ENCODE assay signal across 8 cellular contexts in genomic region chr17:75848523-75849303, GRCh38. TPM values are rescaled to one million over a fixed set of nuclear protein-coding genes. Genes with fewer than 3 reads are reported as not detected.
DNase-seq lines count a peak whose midpoint lies in the region; ATAC-seq and TF ChIP-seq lines count a peak whose summit lies in the region.

No MANE protein-coding gene starts in this region.

- H3K9ac ChIP-seq in Karpas-422 (ENCODE audit: low read length): no peak overlapping the region
- H3K9ac ChIP-seq in SU-DHL-6 (ENCODE audit: low read length): no peak overlapping the region

- H3K36me3 ChIP-seq in Karpas-422 (ENCODE audit: insufficient read depth, low read length) (peaks cover 4% of the 10 kb centered on the region; the same call in 1 of the 2 replicates), SU-DHL-6 (ENCODE audit: low read length) (no peaks in the 10 kb centered on the region)

- peak; percentile 69 for DNase-seq in COLO668 (lab: John Stamatoyannopoulos, UW; ENCODE audit: unreplicated experiment)
- DNase-seq in Karpas-422: peak; percentile 94
- DNase-seq in amygdala (lab: John Stamatoyannopoulos, UW): peak in 49 of 56 donors; percentile 17 to 88 (median 72)
- DNase-seq in iPS-NIHi11 (ENCODE audit: low spot score): peak; percentile 70
- DNase-seq in stimulated activated CD4-positive, alpha-beta T cell treated with anti-CD3 and anti-CD28 coated beads, Interleukin-15, amount 100 ng/mL, for 24 hours: peak; percentile 92

- H3K9me2 ChIP-seq in Karpas-422 (replicated peaks; ENCODE audit: insufficient read depth, low read length) (no peaks in the 10 kb centered on the region), SU-DHL-6 (replicated peaks; ENCODE audit: insufficient read depth, low read length) (no peaks in the 10 kb centered on the region)

- no peaks in the 10 kb centered on the region for H3K9me3 ChIP-seq in Karpas-422 (ENCODE audit: low read length)
- no peaks in the 10 kb centered on the region for H3K9me3 ChIP-seq in SU-DHL-6 (ENCODE audit: insufficient read depth, low read length)

- no peaks in the 10 kb centered on the region for H3K27me3 ChIP-seq in Karpas-422 (ENCODE audit: low read length)
- H3K27me3 ChIP-seq in SU-DHL-6 (ENCODE audit: low read length): no peaks in the 10 kb centered on the region

- H3K4me1 ChIP-seq in Karpas-422 (ENCODE audit: low read length): peaks cover 25% of the 10 kb centered on the region

- H3K4me2 ChIP-seq in Karpas-422 (ENCODE audit: low read depth, low read length, poor library complexity, severe bottlenecking) (no peak overlapping the region), SU-DHL-6 (ENCODE audit: low read depth, low read length, poor library complexity, severe bottlenecking) (no peak overlapping the region)

- ATAC-seq in HG02588 (IDR thresholded peaks at IDR 0.05; ENCODE audit: unreplicated experiment) (no peak), GM21381 (IDR thresholded peaks at IDR 0.05; ENCODE audit: unreplicated experiment) (no peak)

- no peak overlapping the region for H3K27ac ChIP-seq in Karpas-422 (ENCODE audit: low read length)
- H3K27ac ChIP-seq in SU-DHL-6 (ENCODE audit: low read depth, low read length): no peak overlapping the region

- H2AFZ ChIP-seq in Karpas-422 (ENCODE audit: low read length) (no peak overlapping the region), SU-DHL-6 (ENCODE audit: low read depth, low read length, severe bottlenecking) (no peak overlapping the region)

- peak; percentile 91 for TF ChIP-seq CTCF in SU-DHL-6 (IDR thresholded peaks at IDR 0.05; ENCODE audit: insufficient read depth, low read length, poor library complexity, severe bottlenecking)

- H3K79me2 ChIP-seq in Karpas-422 (ENCODE audit: low read length): 0 out of 2 replicates have a peak, but pooled peaks cover 6% of the 10 kb centered on the region
- no peaks in the 10 kb centered on the region for H3K79me2 ChIP-seq in SU-DHL-6 (ENCODE audit: insufficient read depth, low read length)

- H3F3A ChIP-seq in SU-DHL-6 (ENCODE audit: insufficient read depth): no peaks in the 10 kb centered on the region

- H3K4me3 ChIP-seq in Karpas-422 (ENCODE audit: low read length) (no peak overlapping the region), SU-DHL-6 (ENCODE audit: insufficient read depth, low read length, poor library complexity, severe bottlenecking) (no peak overlapping the region)

- H4K20me1 ChIP-seq in Karpas-422 (ENCODE audit: insufficient read depth, low read depth, low read length) (no peaks in the 10 kb centered on the region), SU-DHL-6 (ENCODE audit: low read depth, low read length) (no peaks in the 10 kb centered on the region)

RNA-seq across cellular contexts. Expression of gene UNC13D, which starts 4.5 kb away (rescaled TPM):
- 30.9 and 52.5 TPM in 2 replicates for total RNA-seq in Karpas-422 (2014; rRNA removed; shearing (Covaris generic); ENCODE audit: low replicate concordance)

RNA-seq across cellular contexts. Expression of gene WBP2, which starts 6.4 kb away (rescaled TPM):
- total RNA-seq in Karpas-422 (2014; rRNA removed; shearing (Covaris generic); ENCODE audit: low replicate concordance): 27.9 and 42.7 TPM in 2 replicates

RNA-seq across cellular contexts. Expression of gene TRIM47, which starts 29.7 kb away (rescaled TPM):
- 7.9 and 16.4 TPM in 2 replicates for total RNA-seq in Karpas-422 (2014; rRNA removed; shearing (Covaris generic); ENCODE audit: low replicate concordance)

RNA-seq across cellular contexts. Expression of gene TRIM65, which starts 48.0 kb away (rescaled TPM):
- total RNA-seq in Karpas-422 (2014; rRNA removed; shearing (Covaris generic); ENCODE audit: low replicate concordance): 18.4 and 39.5 TPM in 2 replicates

RNA-seq across cellular contexts. Expression of gene MRPL38, which starts 56.0 kb away (rescaled TPM):
- 33.5 and 42.7 TPM in 2 replicates for total RNA-seq in Karpas-422 (2014; rRNA removed; shearing (Covaris generic); ENCODE audit: low replicate concordance)
